ENCODE assay signal across 8 cellular contexts in genomic region chr2:191565647-191566198, GRCh38.
DNase-seq lines count a peak whose midpoint lies in the region; ATAC-seq, FAIRE-seq and TF ChIP-seq lines count a peak whose summit lies in the region.

No MANE protein-coding gene starts in this region.

- H3K27ac ChIP-seq in GM12878 (ENCODE audit: control insufficient read depth, insufficient read depth), result no peak overlapping the region
- H3K27ac ChIP-seq in dorsolateral prefrontal cortex, result no peak overlapping the region

- intact Hi-C loops in GM12878 (cut with micrococcal nuclease; ENCODE audit: unreplicated experiment) (loop anchor here (1.0 to 5.0 kb wide), 2 partner anchors 126 to 192 kb away; no protein-coding TSS in a partner anchor), dorsolateral prefrontal cortex (cut with DNase I) (loop anchor here (5.0 to 10.0 kb wide), 2 partner anchors 109 to 127 kb away; partner anchors contain the start of gene NABP1 (in 1 of the 2))

- TF ChIP-seq CTCF in GM12878 (IDR thresholded peaks at IDR 0.05 in 2 of 3, conservative IDR thresholded peaks at IDR 0.05 in 1 of 3; ENCODE audit: control insufficient read depth in 2 of 3, extremely low read depth in 1 of 3, insufficient read depth in 1 of 3, low read depth in 3 of 3, low read length in 3 of 3) (no peak), dorsolateral prefrontal cortex (IDR thresholded peaks at IDR 0.05 in 54 of 56, conservative IDR thresholded peaks at IDR 0.05 in 2 of 56; ENCODE audit: low read depth in 1 of 56, partially characterized antibody in 56 of 56) (no peak)

- no peak overlapping the region for H2AFZ ChIP-seq in GM12878 (ENCODE audit: control insufficient read depth, low read depth, low read length)

- TF ChIP-seq EP300 in GM12878 (IDR thresholded peaks at IDR 0.05; ENCODE audit: borderline replicate concordance in 1 of 2, control insufficient read depth in 1 of 2, low read depth in 2 of 2, low read length in 2 of 2), result no peak

- H3K4me1 ChIP-seq in GM12878 (ENCODE audit: control insufficient read depth, insufficient read depth, low read length), result peaks cover 2% of the 10 kb centered on the region

- FAIRE-seq in GM12878 (lab: Jason Lieb, UNC) (peak; percentile 52), urothelium cell line (lab: Jason Lieb, UNC) (no peak)

- H3K9ac ChIP-seq in GM12878 (ENCODE audit: control insufficient read depth, insufficient read depth, low read length), result no peak overlapping the region

- H3K27me3 ChIP-seq in GM12878 (replicated peaks in 1 of 2; ENCODE audit: control insufficient read depth in 2 of 2, insufficient read depth in 2 of 2, low read length in 1 of 2) (no peaks in the 10 kb centered on the region), dorsolateral prefrontal cortex (no peaks in the 10 kb centered on the region)

- H3K79me2 ChIP-seq in GM12878 (ENCODE audit: control insufficient read depth, insufficient read depth, low read length), result no peaks in the 10 kb centered on the region

- no peak overlapping the region for H3K4me2 ChIP-seq in GM12878 (ENCODE audit: control insufficient read depth, insufficient read depth)

- DNase-seq in GF-D8 (lab: John Stamatoyannopoulos, UW), result peak; percentile 9
- no peak for DNase-seq in GM12878 (ENCODE audit: low read depth, low spot score)
- no peak for DNase-seq in urothelium cell line (ENCODE audit: low spot score)
- no peak for DNase-seq in NCI-H146 treated with DMSO at 0.1 percent for 48 hours (lab: John Stamatoyannopoulos, UW; ENCODE audit: unreplicated experiment)
- DNase-seq in dorsolateral prefrontal cortex, result no peak

- BruUV-seq in GM12878 (replicated peaks; lab: Mats Ljungman, UMichigan), result no TSS peak

- H3K9me3 ChIP-seq in GM12878 (replicated peaks; ENCODE audit: control insufficient read depth, insufficient read depth, low read length), result no peaks in the 10 kb centered on the region

- CTCF ChIA-PET in GM12878 (lab: Yijun Ruan, JAX), result interaction anchor here (0.6 to 9.1 kb wide), 12 partner anchors 8 to 657 kb away, joined by 3 to 112 read pairs (median 5); no protein-coding TSS in a partner anchor

- SMC1A ChIA-PET in GM12878 (lab: Charles Lee; ENCODE audit: uncharacterized antibody, unreplicated experiment), result interaction anchor here (0.6 to 4.5 kb wide), 12 partner anchors 11 to 592 kb away, joined by 3 to 45 read pairs (median 6); no protein-coding TSS in a partner anchor

- peak; percentile 57 for ATAC-seq in GM21619 (IDR thresholded peaks at IDR 0.05; ENCODE audit: unreplicated experiment)
- peak; percentile 82 for ATAC-seq in HG03571 (IDR thresholded peaks at IDR 0.05; ENCODE audit: unreplicated experiment)
- ATAC-seq in GM12878, result peak; percentile 79
- ATAC-seq in HG03457 (IDR thresholded peaks at IDR 0.05; ENCODE audit: unreplicated experiment), result no peak

- H3K4me3 ChIP-seq in GM12878 (no peak overlapping the region), dorsolateral prefrontal cortex (no peak overlapping the region)

- POLR2A ChIA-PET in GM12878 (lab: Charles Lee), result interaction anchor here (0.5 to 0.6 kb wide), 2 partner anchors 95 to 125 kb away, joined by 3 to 6 read pairs; no protein-coding TSS in a partner anchor

- no peak for TF ChIP-seq RAD21 in GM12878 (IDR thresholded peaks at IDR 0.05; ENCODE audit: insufficient read depth, low read depth, low read length)

- H3K36me3 ChIP-seq in GM12878 (ENCODE audit: control insufficient read depth in 2 of 2, insufficient read depth in 2 of 2, low read length in 1 of 2), result no peaks in the 10 kb centered on the region

- RAD21 ChIA-PET in GM12878 (lab: Charles Lee; ENCODE audit: unreplicated experiment), result interaction anchor here (0.7 to 2.6 kb wide), 4 partner anchors 115 to 1488 kb away, joined by 3 to 18 read pairs (median 10); no protein-coding TSS in a partner anchor

- in situ Hi-C loops in GM12878 (cut with MboI), result loop anchor here (5.0 kb wide), 1 partner anchor 127 kb away; no protein-coding TSS in a partner anchor

- no peak for TF ChIP-seq POLR2A in GM12878 (IDR thresholded peaks at IDR 0.05; ENCODE audit: low read depth, low read length)

- 6% methylated on average over 4 of the region's 4 CpGs for WGBS in GM12878 (ENCODE audit: insufficient coverage, insufficient replicate concordance, low lambda C conversion rate, missing lambda C conversion rate)

- no peaks in the 10 kb centered on the region for H4K20me1 ChIP-seq in GM12878 (ENCODE audit: control insufficient read depth, insufficient read depth)

TF ChIP-seq in GM12878, 131 proteins besides CTCF, POLR2A, EP300 and RAD21:
- TF ChIP-seq BMI1 (IDR thresholded peaks at IDR 0.05; ENCODE audit: borderline replicate concordance) (no peak), WRNIP1 (IDR thresholded peaks at IDR 0.05; ENCODE audit: borderline replicate concordance, low read depth, low read length) (no peak), SPI1 (IDR thresholded peaks at IDR 0.05; ENCODE audit: borderline replicate concordance, insufficient read depth, low read depth, low read length) (0 out of 2 replicates have a peak, but pooled peaks have one; percentile 28), SP1 (IDR thresholded peaks at IDR 0.05; ENCODE audit: low read depth, low read length) (no peak), SRF (IDR thresholded peaks at IDR 0.05; ENCODE audit: low read depth in 2 of 2, low read length in 2 of 2) (peak; percentile 36 to 47; a peak in 1 of 4 replicates)
